ENCODE assay signal across 11 cellular contexts in genomic region chr6:45946352-45946751, GRCh38.
DNase-seq lines count a peak whose midpoint lies in the region; ATAC-seq and TF ChIP-seq lines count a peak whose summit lies in the region.
"Had no signal": no experiment of that assay in that cellular context is flagged by ENCODE, and none has a peak within 500 bp of the region (broad histone marks: within the 10 kb centered on the region; RNA-seq: fewer than 3 reads in every experiment).

No MANE protein-coding gene starts in this region.

- H3K4me3 ChIP-seq in AG09309 (ENCODE audit: control insufficient read depth, low read depth, low read length) (no peak overlapping the region), mesendoderm (ENCODE audit: low read length) (no peak overlapping the region)

- DNase-seq in AG09309 (ENCODE audit: low read depth) (peak; percentile 74), HS-5 (ENCODE audit: low read depth) (peak; percentile 32), mesendoderm (peak; percentile 65), T-helper 9 cell (no peak), NCI-H128 (lab: John Stamatoyannopoulos, UW; ENCODE audit: unreplicated experiment) (no peak)
- DNase-seq: effector memory CD4-positive, alpha-beta T cell; GDM1 had no signal

- no peak overlapping the region for H3K56ac ChIP-seq in mesendoderm (ENCODE audit: low read length)

- no peaks in the 10 kb centered on the region for H3K27me3 ChIP-seq in mesendoderm (ENCODE audit: insufficient read depth, low read length, poor library complexity)

- no peak overlapping the region for H3K4ac ChIP-seq in mesendoderm (ENCODE audit: low read depth, low read length)

- H3K4me1 ChIP-seq in mesendoderm (ENCODE audit: control insufficient read depth, low read depth, low read length): no peaks in the 10 kb centered on the region

- H2BK120ac ChIP-seq in mesendoderm (ENCODE audit: low read depth, low read length): no peak overlapping the region

- no peak overlapping the region for H4K5ac ChIP-seq in mesendoderm (ENCODE audit: low read length)

- H2AK5ac ChIP-seq in mesendoderm (ENCODE audit: low read length): no peak overlapping the region

- no peak overlapping the region for H3K23ac ChIP-seq in mesendoderm (ENCODE audit: low read length)

- peaks cover 3% of the 10 kb centered on the region for H3K4me1 Mint-ChIP-seq in brain

- H3K27ac ChIP-seq in mesendoderm (ENCODE audit: low read depth, low read length): no peak overlapping the region

- no peaks in the 10 kb centered on the region for H3K79me2 ChIP-seq in mesendoderm (ENCODE audit: control insufficient read depth, insufficient read depth, low read length)

- H3K4me3 Mint-ChIP-seq in brain: no peak overlapping the region
- H3K4me3 Mint-ChIP-seq: stimulated activated naive CD8-positive, alpha-beta T cell treated with anti-CD3 and anti-CD28 coated beads, Interleukin-15, Interleukin-2, amounts not matched to agents 100 ng/mL and 50 ng/mL, for 24 hours had no signal

- H4K8ac ChIP-seq in mesendoderm (ENCODE audit: low read depth, low read length): no peak overlapping the region

- H3K36me3 Mint-ChIP-seq in brain: no peaks in the 10 kb centered on the region

- H2BK15ac ChIP-seq in mesendoderm (replicated peaks; ENCODE audit: low read depth): no peak overlapping the region

- H3K9ac ChIP-seq in mesendoderm (ENCODE audit: low read length): no peak overlapping the region

- no peak overlapping the region for H2BK5ac ChIP-seq in mesendoderm (ENCODE audit: low read length)

- no peaks in the 10 kb centered on the region for H3K9me3 Mint-ChIP-seq in brain
- H3K9me3 Mint-ChIP-seq: stimulated activated naive CD8-positive, alpha-beta T cell treated with anti-CD3 and anti-CD28 coated beads, Interleukin-15, Interleukin-2, amounts not matched to agents 100 ng/mL and 50 ng/mL, for 24 hours had no signal

- TF ChIP-seq CTCF in AG09309 (IDR thresholded peaks at IDR 0.05; ENCODE audit: control insufficient read depth, insufficient read depth, low read depth, low read length, missing control alignments): peak; percentile 76
- peak; percentile 43 to 48 for TF ChIP-seq CTCF in brain (conservative IDR thresholded peaks at IDR 0.05)

- ATAC-seq in HG02610 (IDR thresholded peaks at IDR 0.05; ENCODE audit: unreplicated experiment) (no peak), HG02973 (IDR thresholded peaks at IDR 0.05; ENCODE audit: unreplicated experiment) (no peak)

- WGBS in mesendoderm (ENCODE audit: extremely low coverage, insufficient coverage, low lambda C conversion rate): no CpG with 5 or more reads among the region's 3 CpGs

- no peaks in the 10 kb centered on the region for H3K36me3 ChIP-seq in mesendoderm (ENCODE audit: control insufficient read depth, insufficient read depth, low read length)

- H3K18ac ChIP-seq in mesendoderm (ENCODE audit: low read length): no peak overlapping the region

- H3K79me1 ChIP-seq in mesendoderm (ENCODE audit: low read length): no peaks in the 10 kb centered on the region

- no peak overlapping the region for H3K27ac Mint-ChIP-seq in brain
- H3K27ac Mint-ChIP-seq: stimulated activated naive CD8-positive, alpha-beta T cell treated with anti-CD3 and anti-CD28 coated beads, Interleukin-15, Interleukin-2, amounts not matched to agents 100 ng/mL and 50 ng/mL, for 24 hours had no signal

- H3K27me3 Mint-ChIP-seq in brain: peaks cover 11% of the 10 kb centered on the region

- no peak overlapping the region for H3K4me2 ChIP-seq in mesendoderm (ENCODE audit: low read length)

Comparison
In these comparisons a context has a peak if more than half of its experiments do, and no peak if none do; other contexts are left out.
1. DNase-seq: peak in AG09309 (single experiment), HS-5 (single experiment) and mesendoderm (single experiment); none in T-helper 9 cell (single experiment) and NCI-H128 (single experiment).